ENCODE assay signal across 8 cellular contexts in the genomic region with DNA sequence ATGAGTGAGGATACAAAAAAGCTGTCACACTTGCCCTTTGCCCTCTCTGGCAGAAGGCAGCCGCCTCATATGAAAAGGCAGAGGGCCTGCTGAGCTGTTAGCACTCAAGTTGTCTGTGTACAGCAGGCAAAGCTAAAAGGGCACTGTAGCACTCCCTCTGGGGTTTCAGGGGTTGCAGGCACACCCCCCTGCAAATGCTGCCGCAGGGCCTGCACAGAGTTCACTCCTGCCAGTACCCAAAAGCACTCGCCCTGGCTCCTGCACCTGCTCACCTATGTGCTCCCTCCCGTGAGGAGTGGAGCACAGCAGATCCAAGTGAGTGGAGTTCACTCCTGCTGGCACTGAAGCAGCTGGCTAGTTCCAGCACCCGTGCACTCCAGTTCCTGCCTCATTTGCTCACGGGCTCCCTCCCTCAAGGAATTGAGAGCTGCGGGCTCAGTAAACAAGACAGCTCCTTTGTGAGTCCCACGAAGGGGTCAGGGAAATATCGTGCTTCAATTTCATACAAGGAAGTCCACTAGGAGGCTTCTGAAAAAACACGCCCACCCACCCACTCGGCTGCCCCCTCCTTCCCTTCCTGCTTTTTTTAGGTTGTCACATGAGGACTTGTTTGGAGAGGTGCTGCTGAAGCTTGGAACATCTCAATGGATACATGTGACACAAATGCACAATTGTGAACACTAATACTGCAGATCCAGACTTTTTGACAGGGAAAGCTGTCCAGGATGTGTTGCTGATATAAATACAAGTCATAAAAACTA. TPM values are rescaled to one million over a fixed set of nuclear protein-coding genes. Genes with fewer than 3 reads are reported as not detected.
DNase-seq lines count a peak whose midpoint lies in the region; ATAC-seq, FAIRE-seq and TF ChIP-seq lines count a peak whose summit lies in the region.

No MANE protein-coding gene starts in this region.

- peaks cover 6% of the 10 kb centered on the region; the same call in 1 of the 2 replicates for H3K4me1 ChIP-seq in ES-I3 (ENCODE audit: insufficient read depth, low read length)
- peaks cover 4 to 16% of the 10 kb centered on the region in 2 donors for H3K4me1 ChIP-seq in left lung
- peaks cover 19% of the 10 kb centered on the region for H3K4me1 ChIP-seq in upper lobe of right lung

- H3K27ac ChIP-seq in left lung: peak overlapping the region; percentile 10 to 35
- H3K27ac ChIP-seq in upper lobe of right lung: peak overlapping the region; percentile 43

- FAIRE-seq in bronchial epithelial cell (lab: Jason Lieb, UNC): peak; percentile 28

- TF ChIP-seq CTCF in bronchial epithelial cell (IDR thresholded peaks at IDR 0.05; ENCODE audit: insufficient read depth, low read length, severe bottlenecking) (no peak), left lung (IDR thresholded peaks at IDR 0.05) (no peak), upper lobe of right lung (IDR thresholded peaks at IDR 0.05) (peak; percentile 20)

- DNase-seq in NCI-H128 (lab: John Stamatoyannopoulos, UW; ENCODE audit: unreplicated experiment): peak; percentile 54
- DNase-seq in bronchial epithelial cell (ENCODE audit: low read depth): no peak
- DNase-seq in left lung: peak; percentile 57 to 58
- DNase-seq in upper lobe of right lung: peak; percentile 78
- DNase-seq in iPS-NIHi7 (ENCODE audit: extremely low spot score): no peak
- DNase-seq in activated CD8-positive, alpha-beta memory T cell treated with anti-CD3 and anti-CD28 coated beads, Interleukin-2, amount 50 U/mL, for 48 hours: no peak
- DNase-seq in posterior vena cava (ENCODE audit: low spot score): no peak

- H3K36me3 ChIP-seq in ES-I3 (ENCODE audit: insufficient read depth, low read length) (no peaks in the 10 kb centered on the region), bronchial epithelial cell (ENCODE audit: control insufficient read depth, insufficient read depth, low read length) (no peaks in the 10 kb centered on the region), left lung (no peaks in the 10 kb centered on the region), upper lobe of right lung (no peaks in the 10 kb centered on the region)

- no peaks in the 10 kb centered on the region for H3K9me3 ChIP-seq in ES-I3 (ENCODE audit: control insufficient read depth, insufficient read depth, low read length)
- H3K9me3 ChIP-seq in left lung: no peaks in the 10 kb centered on the region
- no peaks in the 10 kb centered on the region for H3K9me3 ChIP-seq in upper lobe of right lung

- peak overlapping the region; percentile 45; the same call in 1 of the 2 replicates for H3K9ac ChIP-seq in ES-I3 (ENCODE audit: low read depth, low read length)

- no peak overlapping the region for H3K4me3 ChIP-seq in bronchial epithelial cell (ENCODE audit: low read depth, low read length)
- no peak overlapping the region for H3K4me3 ChIP-seq in left lung
- H3K4me3 ChIP-seq in upper lobe of right lung: peak overlapping the region; percentile 14

- intact Hi-C loops in left lung (cut with DNase I): no loop called here
- intact Hi-C loops in upper lobe of right lung (cut with DNase I): no loop called here
- intact Hi-C loops in posterior vena cava (cut with DNase I): no loop called here

- H3K27me3 ChIP-seq in bronchial epithelial cell (ENCODE audit: control insufficient read depth, insufficient read depth, low read length) (no peaks in the 10 kb centered on the region), left lung (no peaks in the 10 kb centered on the region), upper lobe of right lung (no peaks in the 10 kb centered on the region)

- ATAC-seq in left lung (peak; percentile 95), upper lobe of right lung (peak; percentile 87)

RNA-seq across cellular contexts. Expression of gene RCBTB2, which starts 9.9 kb away (rescaled TPM):
- total RNA-seq in bronchial epithelial cell (1.8 and 4.7 TPM in 2 replicates), left lung (10 to 100 TPM; 17.1 to 17.2 TPM), upper lobe of right lung (18.4 TPM), posterior vena cava (10 to 100 TPM in 1 of 2 donors, 1 to 10 TPM in 1; 8.6 to 10.6 TPM)

Comparison
In these comparisons a context has a peak if more than half of its experiments do, and no peak if none do; other contexts are left out.
1. DNase-seq: peak in NCI-H128 (single experiment), left lung (2 of 2) and upper lobe of right lung (single experiment); none in bronchial epithelial cell (single experiment), iPS-NIHi7 (single experiment), activated CD8-positive, alpha-beta memory T cell treated with anti-CD3 and anti-CD28 coated beads, Interleukin-2, amount 50 U/mL, for 48 hours (single experiment) and posterior vena cava (single experiment).